Comparison of ENCODE assay signal across 1 cellular context in genomic region chr22:29301716-29302401, GRCh38.
TF ChIP-seq lines count a peak whose summit lies in the region.

No MANE protein-coding gene starts in this region.

TF ChIP-seq in HEK293, 187 proteins besides CTCF, POLR2A, EP300 and RAD21 (continued from another document):
- 0 out of 2 replicates have a peak, but pooled peaks have one; percentile 17 for TF ChIP-seq ZBTB17 (tag by site-specific recombination; IDR thresholded peaks at IDR 0.05)
- no peak for TF ChIP-seq ZNF311 (tag by site-specific recombination; IDR thresholded peaks at IDR 0.05; ENCODE audit: borderline replicate concordance)
- peak; percentile 60; the same call in 1 of the 2 replicates for TF ChIP-seq ZNF600 (tag by site-specific recombination; IDR thresholded peaks at IDR 0.05)
- TF ChIP-seq ZBTB21 (tag by site-specific recombination; IDR thresholded peaks at IDR 0.05), result no peak
- no peak for TF ChIP-seq ZFHX2 (tag by site-specific recombination; conservative IDR thresholded peaks at IDR 0.05)
TF ChIP-seq in HEK293: peak in this region for 5.
